34 cellular contexts compared by ENCODE assay signal in the genomic region with DNA sequence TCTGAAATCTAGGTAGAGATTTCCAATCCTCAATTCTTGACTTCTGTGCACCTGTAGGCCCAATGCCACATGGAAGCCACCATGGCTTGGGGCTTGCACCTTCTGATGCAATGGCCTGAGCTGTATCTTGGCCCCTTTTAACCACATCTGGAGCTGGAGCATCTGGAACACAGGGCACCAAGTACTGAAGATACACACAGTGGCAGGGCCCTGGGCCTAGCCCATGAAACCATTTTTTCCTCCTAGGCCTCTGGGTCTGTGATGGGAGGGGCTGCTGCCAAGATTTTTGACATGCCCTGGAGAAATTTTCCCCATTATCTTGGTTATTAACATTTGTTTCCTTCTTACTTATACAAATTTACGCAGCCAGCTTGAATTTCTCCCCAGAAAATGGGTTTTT. TPM values are rescaled to one million over a fixed set of nuclear protein-coding genes. Genes with fewer than 3 reads are reported as not detected.
"Had no signal": no experiment of that assay in that cellular context is flagged by ENCODE, and none has a peak within 500 bp of the region (broad histone marks: within the 10 kb centered on the region; RNA-seq: fewer than 3 reads in every experiment).

No MANE protein-coding gene starts in this region.

- H3K27me3 ChIP-seq: adrenal gland, ascending aorta, body of pancreas, brain microvascular endothelial cell, breast epithelium, cardiac muscle cell had no signal

- FAIRE-seq: astrocyte, bronchial epithelial cell had no signal

- H3K4me1 ChIP-seq: adrenal gland, ascending aorta, body of pancreas, breast epithelium had no signal

- H3K4me3 ChIP-seq: adrenal gland, ascending aorta, body of pancreas, breast epithelium, cardiac muscle cell had no signal

- H3K27ac ChIP-seq: adrenal gland, ascending aorta, body of pancreas, brain microvascular endothelial cell, breast epithelium, cardiac muscle cell had no signal

- H3K36me3 ChIP-seq: adrenal gland, ascending aorta, brain microvascular endothelial cell, breast epithelium, cardiac muscle cell had no signal

- H3K9me3 ChIP-seq: adrenal gland, ascending aorta, body of pancreas had no signal

- ATAC-seq: activated naive CD4-positive, alpha-beta T cell treated with anti-CD3 and anti-CD28 coated beads, Interleukin-2, amount 50 U/mL, for 72 hours; activated naive CD8-positive, alpha-beta T cell treated with anti-CD3 and anti-CD28 coated beads, Interleukin-2, amount 50 U/mL, for 24 hours; activated T-cell treated with anti-CD3 and anti-CD28 coated beads, Interleukin-2, amount 50 U/mL, for 4 hours; activated T-cell treated with anti-CD3 and anti-CD28 coated beads, Interleukin-2, amount 50 U/mL, for 72 hours; activated T-helper 17 cell treated with anti-CD3 and anti-CD28 coated beads, Interleukin-2, amount 50 U/mL, for 72 hours; body of pancreas had no signal

- DNase-seq: activated effector memory CD4-positive, alpha-beta T cell treated with anti-CD3 and anti-CD28 coated beads, Interleukin-2, amount 50 U/mL, for 16 hours; activated effector memory CD4-positive, alpha-beta T cell treated with Interleukin-2 at 50 U/mL for 16 hours; activated gamma-delta T cell; activated gamma-delta T cell treated with Interleukin-2 at 50 U/mL for 16 hours; activated naive CD4-positive, alpha-beta T cell; activated naive CD4-positive, alpha-beta T cell treated with anti-CD3 and anti-CD28 coated beads for 36 hours; activated naive CD4-positive, alpha-beta T cell treated with anti-CD3 and anti-CD28 coated beads, Interleukin-2, amount 10 ng/mL, durations not matched to agents 7 days and 5 days; activated naive CD4-positive, alpha-beta T cell treated with anti-CD3 and anti-CD28 coated beads, Interleukin-2, amount 50 U/mL, for 16 hours; activated naive CD4-positive, alpha-beta T cell treated with Interleukin-2 at 50 U/mL for 16 hours; activated naive CD8-positive, alpha-beta T cell treated with anti-CD3 and anti-CD28 coated beads for 36 hours; activated naive CD8-positive, alpha-beta T cell treated with anti-CD3 and anti-CD28 coated beads, Interleukin-2, amount 10 ng/mL, durations not matched to agents 7 days and 5 days; activated naive CD8-positive, alpha-beta T cell treated with anti-CD3 and anti-CD28 coated beads, Interleukin-2, amount 50 U/mL, for 24 hours; activated T-cell treated with anti-CD3 and anti-CD28 coated beads, Interleukin-2, amount 50 U/mL, for 24 hours; activated T-cell treated with anti-CD3 and anti-CD28 coated beads, Interleukin-2, amount 50 U/mL, for 4 hours; activated T-cell treated with anti-CD3 and anti-CD28 coated beads, Interleukin-2, amount 50 U/mL, for 48 hours; activated T-cell treated with anti-CD3 and anti-CD28 coated beads, Interleukin-2, amount 50 U/mL, for 72 hours; adrenal gland; amniotic stem cell; amygdala; anterior cingulate cortex; aorta; body of pancreas; brain microvascular endothelial cell; caudate nucleus; central memory CD4-positive, alpha-beta T cell; cerebellar nuclear complex had no signal

RNA-seq across cellular contexts. Expression of gene FSCN3, which starts 47.2 kb away (rescaled TPM):
- total RNA-seq: ascending aorta, chondrocyte had no signal
- polyA plus RNA-seq: aorta had no signal
